Comparison of ENCODE assay signal across 8 cellular contexts in genomic region chr5:141412853-141413539, GRCh38. TPM values are rescaled to one million over a fixed set of nuclear protein-coding genes. Genes with fewer than 3 reads are reported as not detected.
A peak's percentile ranks its signal among the peaks of the same experiment; 100 is the strongest.
DNase-seq lines count a peak whose midpoint lies in the region; ATAC-seq and TF ChIP-seq lines count a peak whose summit lies in the region.

PCDHGA10 (plus strand) TSS chr5:141412987; CDS start chr5:141413176, 189 bp downstream.

- H3K4me2 ChIP-seq in PC-9: peak within 1 kb of the TSS; percentile 83

- no peaks in the 10 kb centered on the region for H3K4me1 ChIP-seq in PC-9 (replicated peaks; ENCODE audit: insufficient read depth)

- H3K4me3 Mint-ChIP-seq in activated naive CD8-positive, alpha-beta T cell treated with anti-CD3 and anti-CD28 coated beads for 36 hours: peak within 1 kb of the TSS; percentile 77
- H3K4me3 Mint-ChIP-seq in progenitor cell of endocrine pancreas (ENCODE audit: low read depth): peak within 1 kb of the TSS; percentile 80

- POLR2A ChIA-PET in PC-9 (lab: Charles Lee; ENCODE audit: unreplicated experiment): interaction anchor here (0.6 kb wide), 4 partner anchors 74 to 861 kb away, joined by 3 to 9 read pairs (median 6); partner anchors contain the start of gene TAF7

- peak; percentile 82 for TF ChIP-seq CTCF in AG10803 (conservative IDR thresholded peaks at IDR 0.05; ENCODE audit: low read length)
- TF ChIP-seq CTCF in PC-9 (conservative IDR thresholded peaks at IDR 0.05): peak; percentile 86
- TF ChIP-seq CTCF in progenitor cell of endocrine pancreas (IDR thresholded peaks at IDR 0.05; ENCODE audit: unreplicated experiment): peak; percentile 68

- H3K36me3 ChIP-seq in PC-9 (ENCODE audit: low read depth): no peaks in the 10 kb centered on the region

- no peaks in the 10 kb centered on the region for H4K20me1 ChIP-seq in PC-9 (ENCODE audit: insufficient read depth)

- CTCF ChIA-PET in PC-9 (lab: Charles Lee): interaction anchor here (0.5 to 1.6 kb wide), 11 partner anchors 43 to 327 kb away, joined by 3 to 9 read pairs (median 4); partner anchors contain the start of genes PCDHB14, PCDHB2 and PCDHGB3

- H3K27me3 ChIP-seq in PC-9 (ENCODE audit: insufficient read depth, low read depth): 0 out of 2 replicates have a peak, but pooled peaks cover 11% of the 10 kb centered on the region

- H3K79me2 ChIP-seq in PC-9 (ENCODE audit: low read depth): no peaks in the 10 kb centered on the region

- intact Hi-C loops in PC-9 (cut with micrococcal nuclease; ENCODE audit: unreplicated experiment): loop anchor here (2.0 to 10.0 kb wide), 4 partner anchors 88 to 331 kb away; partner anchors contain the start of genes PCDHB14 and TAF7
- intact Hi-C loops in cardiac septum (cut with DNase I): no loop called here

- H3K4me3 ChIP-seq in AG10803 (ENCODE audit: low read length): peak within 1 kb of the TSS; percentile 67
- peak within 1 kb of the TSS; percentile 54; the same call in 1 of the 2 replicates for H3K4me3 ChIP-seq in PC-9

- peaks cover 29% of the 10 kb centered on the region for H3K9me3 Mint-ChIP-seq in activated naive CD8-positive, alpha-beta T cell treated with anti-CD3 and anti-CD28 coated beads for 36 hours
- H3K9me3 Mint-ChIP-seq in progenitor cell of endocrine pancreas (ENCODE audit: low read depth): peaks cover 45% of the 10 kb centered on the region

- peaks cover 85% of the 10 kb centered on the region for H3K27me3 Mint-ChIP-seq in activated naive CD8-positive, alpha-beta T cell treated with anti-CD3 and anti-CD28 coated beads for 36 hours
- no peaks in the 10 kb centered on the region for H3K27me3 Mint-ChIP-seq in progenitor cell of endocrine pancreas

- H3K27ac Mint-ChIP-seq in activated naive CD8-positive, alpha-beta T cell treated with anti-CD3 and anti-CD28 coated beads for 36 hours: no peak within 1 kb of the TSS
- peak within 1 kb of the TSS; percentile 96 for H3K27ac Mint-ChIP-seq in progenitor cell of endocrine pancreas

- no peaks in the 10 kb centered on the region for H3K9me3 ChIP-seq in PC-9 (ENCODE audit: insufficient read depth, low read depth)

- DNase-seq in AG10803 (ENCODE audit: low read depth): peak; percentile 78
- peak; percentile 58 for DNase-seq in PC-9
- DNase-seq in activated naive CD8-positive, alpha-beta T cell treated with anti-CD3 and anti-CD28 coated beads for 36 hours: peak; percentile 55
- DNase-seq in cardiac septum (ENCODE audit: low spot score): no peak
- DNase-seq in progenitor cell of endocrine pancreas (ENCODE audit: low spot score, unreplicated experiment): no peak
- no peak for DNase-seq in Ammon's horn (ENCODE audit: low spot score)

- H2AFZ ChIP-seq in PC-9: peak within 1 kb of the TSS; percentile 81

- H3F3A ChIP-seq in PC-9 (ENCODE audit: insufficient read depth, low read depth): no peaks in the 10 kb centered on the region

- peaks cover 23% of the 10 kb centered on the region for H3K36me3 Mint-ChIP-seq in activated naive CD8-positive, alpha-beta T cell treated with anti-CD3 and anti-CD28 coated beads for 36 hours
- peaks cover 63% of the 10 kb centered on the region for H3K36me3 Mint-ChIP-seq in progenitor cell of endocrine pancreas (ENCODE audit: insufficient read depth)

- peaks cover 6% of the 10 kb centered on the region for H3K4me1 Mint-ChIP-seq in activated naive CD8-positive, alpha-beta T cell treated with anti-CD3 and anti-CD28 coated beads for 36 hours
- H3K4me1 Mint-ChIP-seq in progenitor cell of endocrine pancreas (ENCODE audit: low read depth): peaks cover 2% of the 10 kb centered on the region

- ATAC-seq in GM18907 (IDR thresholded peaks at IDR 0.05; ENCODE audit: unreplicated experiment): peak; percentile 83
- ATAC-seq in HG03139 (IDR thresholded peaks at IDR 0.05; ENCODE audit: unreplicated experiment): peak; percentile 81

- no TSS peak for BruUV-seq in PC-9 (replicated peaks; lab: Mats Ljungman, UMichigan)

- no peaks in the 10 kb centered on the region for H3K9me2 ChIP-seq in PC-9 (ENCODE audit: insufficient read depth)

- H3K27ac ChIP-seq in PC-9: no peak within 1 kb of the TSS

RNA-seq across cellular contexts. Expression of gene PCDHGA10, which starts in this region (rescaled TPM):
- 0.13 and 0.15 TPM in 2 replicates for total RNA-seq in PC-9 (2021)
- total RNA-seq in activated naive CD8-positive, alpha-beta T cell treated with anti-CD3 and anti-CD28 coated beads for 36 hours: under 1 TPM in 1 of 2 experiments, not detected in 1; 0.06 TPM
- total RNA-seq in cardiac septum: 11.0 TPM
- 14.3 and 14.6 TPM in 2 replicates for total RNA-seq in progenitor cell of endocrine pancreas

Comparison
In these comparisons a context has a peak if more than half of its experiments do, and no peak if none do; other contexts are left out.
1. RNA of gene PCDHGA10 (total RNA-seq): 14.3 to 14.6 TPM in progenitor cell of endocrine pancreas and 11.0 TPM in cardiac septum (single experiment); 0.13 to 0.15 TPM in PC-9 and 0.06 TPM in activated naive CD8-positive, alpha-beta T cell treated with anti-CD3 and anti-CD28 coated beads for 36 hours; every median in the first group is over 10 times any median in the second.
2. Peak in DNase-seq, H3K4me3 ChIP-seq and H3K4me2 ChIP-seq in PC-9; RNA of the gene not detected or under 1 TPM.
3. Peak in DNase-seq in activated naive CD8-positive, alpha-beta T cell treated with anti-CD3 and anti-CD28 coated beads for 36 hours; RNA of the gene not detected or under 1 TPM.
4. Peak in every context shown above with its lines, with median percentiles within 50 percentile points of each other: CTCF ChIP-seq.